10 cellular contexts compared by ENCODE assay signal in the genomic region with DNA sequence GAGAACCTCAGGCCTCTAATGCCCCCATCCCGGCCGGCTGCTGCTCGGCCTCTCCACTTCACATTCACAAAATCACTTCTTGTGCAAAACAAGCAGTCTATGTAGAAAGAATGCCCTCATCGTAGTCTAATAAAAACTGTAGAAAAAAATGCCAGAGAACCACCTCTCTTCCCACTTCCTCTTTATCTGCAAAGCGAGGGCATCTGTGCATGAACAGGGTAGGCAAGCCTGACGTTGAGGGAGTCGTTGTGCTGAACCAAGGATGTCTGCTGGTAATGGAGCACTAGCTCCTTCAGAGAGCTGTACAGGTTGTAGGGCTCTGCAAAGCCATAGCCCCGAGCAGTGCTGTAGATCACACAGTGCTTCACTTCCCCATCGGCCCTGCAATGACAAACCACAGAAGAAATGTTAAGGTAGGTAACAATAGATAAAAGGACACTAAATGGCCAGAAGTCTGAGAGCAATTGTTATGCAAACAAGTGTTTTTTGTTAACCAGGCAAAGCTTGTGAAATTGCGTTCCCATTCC.
DNase-seq lines count a peak whose midpoint lies in the region; ATAC-seq and TF ChIP-seq lines count a peak whose summit lies in the region.
"Had no signal": no experiment of that assay in that cellular context is flagged by ENCODE, and none has a peak within 500 bp of the region (broad histone marks: within the 10 kb centered on the region; RNA-seq: fewer than 3 reads in every experiment).

No MANE protein-coding gene starts in this region.

- H3K4me1 Mint-ChIP-seq in WTC11 = peaks cover 23% of the 10 kb centered on the region

- no peak for TF ChIP-seq CTCF in WTC11 (IDR thresholded peaks at IDR 0.05)
- TF ChIP-seq CTCF in testis (IDR thresholded peaks at IDR 0.05) = no peak

- H3K36me3 Mint-ChIP-seq in WTC11 = no peaks in the 10 kb centered on the region; the same call in 1 of the 2 replicates

- POLR2A ChIA-PET in WTC11 (lab: Charles Lee) = interaction anchor here (1.2 kb wide), 1 partner anchor 135 kb away, joined by 6 read pairs; no protein-coding TSS in a partner anchor

- DNase-seq in DMS79 treated with DMSO at 0.1 percent for 48 hours (lab: John Stamatoyannopoulos, UW) = peak; percentile 70
- peak; percentile 41 for DNase-seq in WTC11 (ENCODE audit: low spot score)
- DNase-seq in testis = no peak
- no peak for DNase-seq in sciatic nerve (ENCODE audit: low spot score)
- no peak for DNase-seq in activated CD4-positive, alpha-beta T cell treated with anti-CD3 and anti-CD28 coated beads, Interleukin-2, amount 50 U/mL, for 1 hour
- DNase-seq in DMS114 treated with DMSO at 0.1 percent for 48 hours (lab: John Stamatoyannopoulos, UW; ENCODE audit: unreplicated experiment) = no peak
- DNase-seq: colonic mucosa, SHP77 treated with DMSO at 0.1 percent for 48 hours had no signal

- H3K27ac Mint-ChIP-seq in WTC11 = peak overlapping the region; percentile 71

- intact Hi-C loops in testis (cut with DNase I; ENCODE audit: low total_unique reads) = no loop called here
- intact Hi-C loops in sciatic nerve (cut with DNase I) = no loop called here

- H3K4me1 ChIP-seq in testis = peaks cover 14% of the 10 kb centered on the region

- ATAC-seq in GM19467 (IDR thresholded peaks at IDR 0.05; ENCODE audit: unreplicated experiment) (peak; percentile 88), HG03354 (IDR thresholded peaks at IDR 0.05; ENCODE audit: poor library complexity, severe bottlenecking, unreplicated experiment) (peak; percentile 88), WTC11 (peak; percentile 98), sciatic nerve (no peak)

- no peaks in the 10 kb centered on the region for H3K27me3 ChIP-seq in testis
- H3K27me3 ChIP-seq: colonic mucosa had no signal

- H3K9me3 ChIP-seq in testis = no peaks in the 10 kb centered on the region
- H3K9me3 ChIP-seq: colonic mucosa had no signal

- peak overlapping the region; percentile 46 for H3K4me3 Mint-ChIP-seq in WTC11

- no peak for TF ChIP-seq POLR2A in testis (IDR thresholded peaks at IDR 0.05)

- no peaks in the 10 kb centered on the region for H3K36me3 ChIP-seq in testis (ENCODE audit: low read depth, missing control alignments)
- H3K36me3 ChIP-seq: colonic mucosa had no signal

- peaks cover 7% of the 10 kb centered on the region for H3K27me3 Mint-ChIP-seq in WTC11 (ENCODE audit: low read depth)

- CTCF ChIA-PET in WTC11 (lab: Charles Lee) = interaction anchor here (0.6 to 2.0 kb wide), 8 partner anchors 9 to 304 kb away, joined by 3 to 15 read pairs (median 3); no protein-coding TSS in a partner anchor

- H3K9me3 Mint-ChIP-seq in WTC11 = no peaks in the 10 kb centered on the region

- WGBS in testis, 2 donors = 63 to 68% methylated on average over 10 of the region's 10 CpGs

- H3K4me3 ChIP-seq in testis = no peak overlapping the region
- H3K4me3 ChIP-seq: colonic mucosa had no signal

- no peak overlapping the region for H3K27ac ChIP-seq in testis
- H3K27ac ChIP-seq: colonic mucosa had no signal

TF ChIP-seq in WTC11, 78 proteins besides CTCF, POLR2A, EP300 and RAD21:
- TF ChIP-seq MYBL2 (CRISPR knock-in tag; IDR thresholded peaks at IDR 0.05) (no peak), ZMAT4 (CRISPR knock-in tag; IDR thresholded peaks at IDR 0.05) (peak; percentile 76; the same call in 1 of the 2 replicates)

Comparison
In these comparisons a context has a peak if more than half of its experiments do, and no peak if none do; other contexts are left out.
1. DNase-seq: peak in DMS79 treated with DMSO at 0.1 percent for 48 hours (single experiment) and WTC11 (single experiment); none in testis (single experiment), sciatic nerve (single experiment), activated CD4-positive, alpha-beta T cell treated with anti-CD3 and anti-CD28 coated beads, Interleukin-2, amount 50 U/mL, for 1 hour (single experiment) and DMS114 treated with DMSO at 0.1 percent for 48 hours (single experiment).